Comparison of ENCODE assay signal across 2 cellular contexts in the genomic region with DNA sequence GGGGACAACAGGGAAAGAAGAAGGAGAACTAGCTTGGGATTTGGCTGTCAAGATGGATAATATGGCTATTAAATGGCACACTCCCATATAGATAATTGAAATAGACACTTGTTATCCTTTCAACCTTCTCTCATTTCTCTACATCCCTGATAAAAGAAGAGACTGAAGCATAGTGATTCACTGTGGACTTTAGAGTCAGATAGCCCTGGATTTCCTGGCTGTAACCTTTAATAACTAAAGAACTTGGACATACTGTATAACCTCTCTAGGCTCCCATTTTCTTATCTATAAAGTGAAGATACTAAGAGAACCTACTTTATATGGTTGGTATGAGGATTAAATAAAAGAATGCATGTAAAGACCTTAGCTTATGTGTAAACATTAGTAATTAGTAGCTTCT.
TF ChIP-seq lines count a peak whose summit lies in the region.

No MANE protein-coding gene starts in this region.

TF ChIP-seq in liver, 16 proteins besides CTCF, POLR2A, EP300 and RAD21 (continued from another document):
- TF ChIP-seq, protein P1, sequence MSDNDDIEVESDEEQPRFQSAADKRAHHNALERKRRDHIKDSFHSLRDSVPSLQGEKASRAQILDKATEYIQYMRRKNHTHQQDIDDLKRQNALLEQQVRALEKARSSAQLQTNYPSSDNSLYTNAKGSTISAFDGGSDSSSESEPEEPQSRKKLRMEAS (IDR thresholded peaks at IDR 0.05), result no peak

TF ChIP-seq in HepG2, 621 proteins besides CTCF, POLR2A, EP300 and RAD21:
- TF ChIP-seq, protein P2, sequence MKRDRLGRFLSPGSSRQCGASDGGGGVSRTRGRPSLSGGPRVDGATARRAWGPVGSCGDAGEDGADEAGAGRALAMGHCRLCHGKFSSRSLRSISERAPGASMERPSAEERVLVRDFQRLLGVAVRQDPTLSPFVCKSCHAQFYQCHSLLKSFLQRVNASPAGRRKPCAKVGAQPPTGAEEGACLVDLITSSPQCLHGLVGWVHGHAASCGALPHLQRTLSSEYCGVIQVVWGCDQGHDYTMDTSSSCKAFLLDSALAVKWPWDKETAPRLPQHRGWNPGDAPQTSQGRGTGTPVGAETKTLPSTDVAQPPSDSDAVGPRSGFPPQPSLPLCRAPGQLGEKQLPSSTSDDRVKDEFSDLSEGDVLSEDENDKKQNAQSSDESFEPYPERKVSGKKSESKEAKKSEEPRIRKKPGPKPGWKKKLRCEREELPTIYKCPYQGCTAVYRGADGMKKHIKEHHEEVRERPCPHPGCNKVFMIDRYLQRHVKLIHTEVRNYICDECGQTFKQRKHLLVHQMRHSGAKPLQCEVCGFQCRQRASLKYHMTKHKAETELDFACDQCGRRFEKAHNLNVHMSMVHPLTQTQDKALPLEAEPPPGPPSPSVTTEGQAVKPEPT (CRISPR knock-in tag; IDR thresholded peaks at IDR 0.05; ENCODE audit: low read depth), result no peak
- no peak for TF ChIP-seq ZNF629 (CRISPR knock-in tag; conservative IDR thresholded peaks at IDR 0.05)
- TF ChIP-seq MEF2D (CRISPR knock-in tag; IDR thresholded peaks at IDR 0.05), result no peak
- no peak for TF ChIP-seq ZNF570 (CRISPR knock-in tag; IDR thresholded peaks at IDR 0.05; ENCODE audit: borderline replicate concordance)
- no peak for TF ChIP-seq ZNF552 (CRISPR knock-in tag; IDR thresholded peaks at IDR 0.05; ENCODE audit: borderline replicate concordance)
- TF ChIP-seq, protein P3, sequence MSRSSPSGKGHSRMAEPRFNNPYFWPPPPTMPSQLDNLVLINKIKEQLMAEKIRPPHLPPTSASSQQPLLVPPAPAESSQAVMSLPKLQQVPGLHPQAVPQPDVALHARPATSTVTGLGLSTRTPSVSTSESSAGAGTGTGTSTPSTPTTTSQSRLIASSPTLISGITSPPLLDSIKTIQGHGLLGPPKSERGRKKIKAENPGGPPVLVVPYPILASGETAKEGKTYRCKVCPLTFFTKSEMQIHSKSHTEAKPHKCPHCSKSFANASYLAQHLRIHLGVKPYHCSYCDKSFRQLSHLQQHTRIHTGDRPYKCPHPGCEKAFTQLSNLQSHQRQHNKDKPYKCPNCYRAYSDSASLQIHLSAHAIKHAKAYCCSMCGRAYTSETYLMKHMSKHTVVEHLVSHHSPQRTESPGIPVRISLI (CRISPR knock-in tag; IDR thresholded peaks at IDR 0.05; ENCODE audit: borderline replicate concordance), result no peak
